8 cellular contexts compared by ENCODE assay signal in the genomic region with DNA sequence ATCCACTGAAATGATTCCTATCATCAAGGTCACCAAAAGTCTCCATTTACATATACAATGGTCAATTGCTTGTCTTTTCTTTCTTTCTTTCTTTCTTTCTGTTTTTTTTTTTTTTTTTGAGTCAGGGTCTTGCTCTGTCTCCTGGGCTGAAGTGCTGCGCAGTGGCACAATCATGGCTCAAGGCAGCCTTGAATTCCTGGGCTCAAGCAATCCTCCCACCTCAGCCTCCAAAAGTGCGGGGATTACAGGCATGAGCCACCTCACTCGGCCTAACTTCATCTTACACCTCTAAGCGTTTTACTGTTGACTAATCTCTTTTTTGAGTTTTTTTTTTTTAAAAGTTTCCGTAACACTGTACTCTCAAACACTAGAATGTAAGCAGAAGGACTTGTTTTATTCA. TPM values are rescaled to one million over a fixed set of nuclear protein-coding genes. Genes with fewer than 3 reads are reported as not detected.
A peak's percentile ranks its signal among the peaks of the same experiment; 100 is the strongest.
DNase-seq lines count a peak whose midpoint lies in the region; ATAC-seq and TF ChIP-seq lines count a peak whose summit lies in the region.

No MANE protein-coding gene starts in this region.

- peaks cover 7% of the 10 kb centered on the region for H3K79me1 ChIP-seq in mesendoderm (ENCODE audit: low read length)

- intact Hi-C loops in heart right ventricle (cut with DNase I) = loop anchor here in 3 of 10 donors (5.0 kb wide), 2 partner anchors 47 to 148 kb away; partner anchors contain the start of genes ATAD2B (in 3 of the 3), FAM228B (in 1 of the 3) and PFN4 (in 1 of the 3)
- intact Hi-C loops in left cardiac atrium (cut with DNase I) = loop anchor here in 1 of 2 donors (5.0 kb wide), 1 partner anchor 138 kb away; no protein-coding TSS in a partner anchor
- intact Hi-C loops in uterus (cut with DNase I; ENCODE audit: low total_unique reads) = loop anchor here (10.0 kb wide), 1 partner anchor 150 kb away; the partner anchor contains the start of gene ATAD2B

- peaks cover 0 to 66% (median 0%) of the 10 kb centered on the region in 9 donors for H3K36me3 ChIP-seq in heart right ventricle
- H3K36me3 ChIP-seq in mesendoderm (ENCODE audit: control insufficient read depth, insufficient read depth, low read length) = peaks cover 4% of the 10 kb centered on the region
- H3K36me3 ChIP-seq in uterus = no peaks in the 10 kb centered on the region

- peak overlapping the region; percentile 97 for H3K4me2 ChIP-seq in mesendoderm (ENCODE audit: low read length)

- no peak overlapping the region for H2BK120ac ChIP-seq in mesendoderm (ENCODE audit: low read depth, low read length)

- H3K4me1 Mint-ChIP-seq in brain = peaks cover 43% of the 10 kb centered on the region

- peak overlapping the region; percentile 95 for H3K9ac ChIP-seq in mesendoderm (ENCODE audit: low read length)

- H3K36me3 Mint-ChIP-seq in brain = peaks cover 35% of the 10 kb centered on the region

- H3K18ac ChIP-seq in mesendoderm (ENCODE audit: low read length) = no peak overlapping the region

- H3K27ac Mint-ChIP-seq in brain = peak overlapping the region; percentile 13 to 99 (median 99)

- WGBS in heart right ventricle, 2 donors = 68% methylated on average over 5 of the region's 5 CpGs
- no CpG with 5 or more reads among the region's 5 CpGs for WGBS in mesendoderm (ENCODE audit: extremely low coverage, insufficient coverage, low lambda C conversion rate)

- no peak overlapping the region for H4K5ac ChIP-seq in mesendoderm (ENCODE audit: low read length)

- ATAC-seq in heart right ventricle = no peak
- no peak for ATAC-seq in left cardiac atrium
- no peak for ATAC-seq in HG02623 (IDR thresholded peaks at IDR 0.05; ENCODE audit: unreplicated experiment)
- ATAC-seq in GM21576 (IDR thresholded peaks at IDR 0.05; ENCODE audit: unreplicated experiment) = no peak

- no peak overlapping the region for H3K23ac ChIP-seq in mesendoderm (ENCODE audit: low read length)

- TF ChIP-seq POLR2A in uterus (IDR thresholded peaks at IDR 0.05) = no peak

- no peak overlapping the region for H2BK5ac ChIP-seq in mesendoderm (ENCODE audit: low read length)

- H3K27me3 Mint-ChIP-seq in brain = peaks cover 10% of the 10 kb centered on the region

- H3K27ac ChIP-seq in heart right ventricle (peak overlapping the region in 4 of 10 donors; percentile 84 to 90 (median 88)), mesendoderm (ENCODE audit: low read depth, low read length) (no peak overlapping the region), uterus (peak overlapping the region; percentile 87 to 95)

- no peak overlapping the region for H2BK15ac ChIP-seq in mesendoderm (replicated peaks; ENCODE audit: low read depth)

- H3K79me2 ChIP-seq in mesendoderm (ENCODE audit: control insufficient read depth, insufficient read depth, low read length) = peaks cover 11% of the 10 kb centered on the region

- H3K9me3 ChIP-seq in heart right ventricle = no peaks in the 10 kb centered on the region
- no peaks in the 10 kb centered on the region for H3K9me3 ChIP-seq in uterus

- H3K27me3 ChIP-seq in heart right ventricle (no peaks in the 10 kb centered on the region), mesendoderm (ENCODE audit: insufficient read depth, low read length, poor library complexity) (no peaks in the 10 kb centered on the region), uterus (no peaks in the 10 kb centered on the region)

- no peak overlapping the region for H4K8ac ChIP-seq in mesendoderm (ENCODE audit: low read depth, low read length)

- no peak overlapping the region for H2AK5ac ChIP-seq in mesendoderm (ENCODE audit: low read length)

- DNase-seq in heart right ventricle = no peak
- DNase-seq in left cardiac atrium = no peak
- no peak for DNase-seq in mesendoderm
- no peak for DNase-seq in uterus
- DNase-seq in NCI-H446 treated with DMSO at 0.1 percent for 48 hours (lab: John Stamatoyannopoulos, UW) = no peak

- H3K4me3 Mint-ChIP-seq in brain = peak overlapping the region; percentile 100

- no peak overlapping the region for H3K4ac ChIP-seq in mesendoderm (ENCODE audit: low read depth, low read length)

- H3K4me1 ChIP-seq in heart right ventricle (peaks cover 5 to 24% (median 20%) of the 10 kb centered on the region in 9 donors), mesendoderm (ENCODE audit: control insufficient read depth, low read depth, low read length) (no peaks in the 10 kb centered on the region), uterus (no peaks in the 10 kb centered on the region)

- H3K9me3 Mint-ChIP-seq in brain = no peaks in the 10 kb centered on the region

- TF ChIP-seq CTCF in heart right ventricle (IDR thresholded peaks at IDR 0.05) = no peak
- TF ChIP-seq CTCF in brain (conservative IDR thresholded peaks at IDR 0.05) = no peak
- no peak for TF ChIP-seq CTCF in uterus (IDR thresholded peaks at IDR 0.05)

- H3K4me3 ChIP-seq in heart right ventricle = peak overlapping the region in 9 of 10 donors; percentile 55 to 92 (median 75)
- H3K4me3 ChIP-seq in mesendoderm (ENCODE audit: low read length) = peak overlapping the region; percentile 99
- H3K4me3 ChIP-seq in uterus = peak overlapping the region; percentile 64 to 79

- peak overlapping the region; percentile 100 for H3K56ac ChIP-seq in mesendoderm (ENCODE audit: low read length)

RNA-seq across cellular contexts. Expression of gene SF3B6, which starts 0.9 kb away (rescaled TPM):
- total RNA-seq in heart right ventricle (10 to 100 TPM; 52.9 to 64.6 (median 57.4) TPM), left cardiac atrium (10 to 100 TPM; 49.4 to 56.7 TPM), uterus (10 to 100 TPM; 55.0 to 99.0 (median 77.1) TPM)
- polyA plus RNA-seq in heart right ventricle (10 to 100 TPM; 29.2 to 81.7 TPM), brain (ENCODE audit: insufficient read depth, low read depth, low replicate concordance) (131 TPM)
- 242 TPM for polyA plus RNA-seq in mesendoderm (2013, experiment 1 of 2)
- polyA plus RNA-seq in mesendoderm (2013, experiment 2 of 2) = 249 TPM

RNA-seq across cellular contexts. Expression of gene TP53I3, which starts 9.4 kb away (rescaled TPM):
- total RNA-seq in heart right ventricle (10 to 100 TPM in 6 of 10 donors, 1 to 10 TPM in 4; 8.7 to 18.3 (median 12.3) TPM), left cardiac atrium (10 to 100 TPM in 1 of 2 donors, 1 to 10 TPM in 1; 7.6 to 14.5 TPM), uterus (10 to 100 TPM in 2 of 4 donors, 1 to 10 TPM in 1, under 1 TPM in 1; 0.77 to 55.4 (median 10.1) TPM)
- polyA plus RNA-seq in heart right ventricle (10 to 100 TPM; 16.4 to 17.2 TPM), brain (ENCODE audit: insufficient read depth, low read depth, low replicate concordance) (31.7 TPM)
- 23.7 TPM for polyA plus RNA-seq in mesendoderm (2013, experiment 1 of 2)
- polyA plus RNA-seq in mesendoderm (2013, experiment 2 of 2) = 22.9 TPM

RNA-seq across cellular contexts. Expression of gene FKBP1B, which starts 25.7 kb away (rescaled TPM):
- total RNA-seq in heart right ventricle (1 to 10 TPM in 8 of 10 donors, under 1 TPM in 1, not detected in 1; 0.61 to 2.8 (median 1.7) TPM), left cardiac atrium (1 to 10 TPM; 4.6 to 5.3 TPM), uterus (10 to 100 TPM in 1 of 4 donors, 1 to 10 TPM in 3; 6.4 to 82.1 (median 6.8) TPM)
- polyA plus RNA-seq in heart right ventricle (1 to 10 TPM; 3.4 to 6.3 TPM), brain (ENCODE audit: insufficient read depth, low read depth, low replicate concordance) (22.8 TPM)
- polyA plus RNA-seq in mesendoderm (2013, experiment 1 of 2) = 29.4 TPM
- polyA plus RNA-seq in mesendoderm (2013, experiment 2 of 2) = 29.2 TPM

RNA-seq across cellular contexts. Expression of gene WDCP, which starts 28.1 kb away (rescaled TPM):
- total RNA-seq in heart right ventricle (10 to 100 TPM in 1 of 10 donors, 1 to 10 TPM in 9; 4.8 to 10.1 (median 6.2) TPM), left cardiac atrium (1 to 10 TPM; 5.5 to 6.6 TPM), uterus (10 to 100 TPM in 3 of 4 donors, 1 to 10 TPM in 1; 5.9 to 18.2 (median 12.1) TPM)
- polyA plus RNA-seq in heart right ventricle (1 to 10 TPM; 1.8 to 2.8 TPM), brain (ENCODE audit: insufficient read depth, low read depth, low replicate concordance) (7.8 TPM)
- polyA plus RNA-seq in mesendoderm (2013, experiment 1 of 2) = 10.2 TPM
- polyA plus RNA-seq in mesendoderm (2013, experiment 2 of 2) = 10.2 TPM

RNA-seq across cellular contexts. Expression of gene PFN4, which starts 47.9 kb away (rescaled TPM):
- total RNA-seq in heart right ventricle (1 to 10 TPM in 2 of 10 donors, under 1 TPM in 6, not detected in 2; 0.35 to 1.6 (median 0.78) TPM), left cardiac atrium (1 to 10 TPM in 1 of 2 donors, under 1 TPM in 1; 0.52 to 1.1 TPM), uterus (1 to 10 TPM in 1 of 4 donors, under 1 TPM in 1, not detected in 2; 0.95 to 2.0 TPM)
- polyA plus RNA-seq in heart right ventricle (1 to 10 TPM in 1 of 2 donors, under 1 TPM in 1; 0.28 to 2.3 TPM), brain (ENCODE audit: insufficient read depth, low read depth, low replicate concordance) (0.59 TPM)
- 0.22 TPM for polyA plus RNA-seq in mesendoderm (2013, experiment 1 of 2)
- polyA plus RNA-seq in mesendoderm (2013, experiment 2 of 2) = 0.17 TPM
